Comparison of ENCODE assay signal across 14 cellular contexts in genomic region chr10:110571093-110571743, GRCh38. TPM values are rescaled to one million over a fixed set of nuclear protein-coding genes. Genes with fewer than 3 reads are reported as not detected.
DNase-seq lines count a peak whose midpoint lies in the region; ATAC-seq, FAIRE-seq and TF ChIP-seq lines count a peak whose summit lies in the region.
"Had no signal": no experiment of that assay in that cellular context is flagged by ENCODE, and none has a peak within 500 bp of the region (broad histone marks: within the 10 kb centered on the region; RNA-seq: fewer than 3 reads in every experiment).

No MANE protein-coding gene starts in this region.

- H3K4me1 ChIP-seq in Karpas-422 (ENCODE audit: low read length) (peaks cover 72% of the 10 kb centered on the region), neural progenitor cell (peaks cover 38% of the 10 kb centered on the region)

- intact Hi-C loops in activated CD8-positive, alpha-beta T cell treated with anti-CD3 and anti-CD28 coated beads for 36 hours (cut with micrococcal nuclease), result no loop called here

- H3K9me3 Mint-ChIP-seq in neural progenitor cell, result no peaks in the 10 kb centered on the region
- H3K9me3 Mint-ChIP-seq in activated CD8-positive, alpha-beta T cell treated with anti-CD3 and anti-CD28 coated beads for 36 hours, result no peaks in the 10 kb centered on the region

- peaks cover 44% of the 10 kb centered on the region for H3K4me1 Mint-ChIP-seq in neural progenitor cell
- peaks cover 56% of the 10 kb centered on the region for H3K4me1 Mint-ChIP-seq in activated CD8-positive, alpha-beta T cell treated with anti-CD3 and anti-CD28 coated beads for 36 hours (ENCODE audit: low read depth)

- H3K9me2 ChIP-seq in Karpas-422 (replicated peaks; ENCODE audit: insufficient read depth, low read length), result no peaks in the 10 kb centered on the region

- TF ChIP-seq CTCF in WERI-Rb-1 (IDR thresholded peaks at IDR 0.05; ENCODE audit: low read depth, low read length), result no peak
- TF ChIP-seq CTCF in neural progenitor cell (IDR thresholded peaks at IDR 0.05), result no peak
- TF ChIP-seq CTCF in activated CD8-positive, alpha-beta T cell treated with anti-CD3 and anti-CD28 coated beads for 36 hours (IDR thresholded peaks at IDR 0.05), result no peak

- H3K9me3 ChIP-seq in Karpas-422 (ENCODE audit: low read length), result no peaks in the 10 kb centered on the region
- no peaks in the 10 kb centered on the region for H3K9me3 ChIP-seq in WERI-Rb-1 (ENCODE audit: severe bottlenecking)
- no peaks in the 10 kb centered on the region for H3K9me3 ChIP-seq in neural progenitor cell (ENCODE audit: low read depth)
- H3K9me3 ChIP-seq: BLaER1, HAP-1 had no signal

- no peak for DNase-seq in Karpas-422
- peak; percentile 36 for DNase-seq in WERI-Rb-1
- DNase-seq in neural progenitor cell (ENCODE audit: low spot score), result no peak
- DNase-seq in KG1 (lab: John Stamatoyannopoulos, UW), result no peak
- DNase-seq in activated CD8-positive, alpha-beta T cell treated with anti-CD3 and anti-CD28 coated beads for 36 hours, result no peak
- DNase-seq: NCI-H1105 treated with DMSO at 0.1 percent for 48 hours, NCI-H187, NCI-H446, NCI-H748 treated with DMSO at 0.1 percent for 48 hours, RPMI8226 had no signal

- H4K20me1 ChIP-seq in Karpas-422 (ENCODE audit: insufficient read depth, low read depth, low read length) (0 out of 2 replicates have a peak, but pooled peaks cover 9% of the 10 kb centered on the region), neural progenitor cell (ENCODE audit: low read depth) (peaks cover 77% of the 10 kb centered on the region)

- peak; percentile 13 for FAIRE-seq in G401.6 (lab: Jason Lieb, UNC)

- H3K79me2 ChIP-seq in Karpas-422 (ENCODE audit: low read length), result peaks cover 86% of the 10 kb centered on the region
- peaks cover 87% of the 10 kb centered on the region for H3K79me2 ChIP-seq in neural progenitor cell (ENCODE audit: low read depth)

- H3K4me3 Mint-ChIP-seq in neural progenitor cell, result no peak overlapping the region
- H3K4me3 Mint-ChIP-seq in activated CD8-positive, alpha-beta T cell treated with anti-CD3 and anti-CD28 coated beads for 36 hours, result no peak overlapping the region

- H3K27me3 ChIP-seq in Karpas-422 (ENCODE audit: low read length) (no peaks in the 10 kb centered on the region), WERI-Rb-1 (ENCODE audit: insufficient read depth, low read depth, severe bottlenecking) (no peaks in the 10 kb centered on the region), neural progenitor cell (no peaks in the 10 kb centered on the region)
- H3K27me3 ChIP-seq: BLaER1 had no signal

- POLR2A ChIA-PET in activated CD8-positive, alpha-beta T cell treated with anti-CD3 and anti-CD28 coated beads for 36 hours (lab: Charles Lee), result interaction anchor here (1.5 to 2.5 kb wide), 2 partner anchors 10 to 28 kb away, joined by 6 to 7 read pairs; no protein-coding TSS in a partner anchor

- H3K36me3 Mint-ChIP-seq in neural progenitor cell, result peaks cover 10% of the 10 kb centered on the region
- H3K36me3 Mint-ChIP-seq in activated CD8-positive, alpha-beta T cell treated with anti-CD3 and anti-CD28 coated beads for 36 hours (ENCODE audit: low read depth), result peaks cover 35% of the 10 kb centered on the region

- H3K27ac Mint-ChIP-seq in neural progenitor cell, result no peak overlapping the region
- H3K27ac Mint-ChIP-seq in activated CD8-positive, alpha-beta T cell treated with anti-CD3 and anti-CD28 coated beads for 36 hours, result no peak overlapping the region

- H2AFZ ChIP-seq in Karpas-422 (ENCODE audit: low read length) (no peak overlapping the region), neural progenitor cell (replicated peaks) (no peak overlapping the region)

- peaks cover 9% of the 10 kb centered on the region for H3F3A ChIP-seq in neural progenitor cell (ENCODE audit: low read depth)

- H3K27me3 Mint-ChIP-seq in neural progenitor cell (ENCODE audit: insufficient read depth, low read depth), result peaks cover 2% of the 10 kb centered on the region
- no peaks in the 10 kb centered on the region for H3K27me3 Mint-ChIP-seq in activated CD8-positive, alpha-beta T cell treated with anti-CD3 and anti-CD28 coated beads for 36 hours

- no peak for ATAC-seq in GM21526 (IDR thresholded peaks at IDR 0.05; ENCODE audit: low FRiP score, unreplicated experiment)
- ATAC-seq in activated CD8-positive, alpha-beta T cell treated with anti-CD3 and anti-CD28 coated beads for 36 hours, result no peak

- H3K9ac ChIP-seq in Karpas-422 (ENCODE audit: low read length) (peak overlapping the region; percentile 25), neural progenitor cell (no peak overlapping the region)
- H3K9ac ChIP-seq: BLaER1 had no signal

- H3K4me3 ChIP-seq in Karpas-422 (ENCODE audit: low read length) (peak overlapping the region; percentile 18; the same call in 1 of the 2 replicates), WERI-Rb-1 (ENCODE audit: low read depth, low read length) (no peak overlapping the region), neural progenitor cell (no peak overlapping the region)
- H3K4me3 ChIP-seq: BLaER1, HAP-1 had no signal

- H3K36me3 ChIP-seq in Karpas-422 (ENCODE audit: insufficient read depth, low read length), result peaks cover 38% of the 10 kb centered on the region
- H3K36me3 ChIP-seq in WERI-Rb-1, result peaks cover 62% of the 10 kb centered on the region
- H3K36me3 ChIP-seq in neural progenitor cell, result peaks cover 12% of the 10 kb centered on the region

- H3K4me2 ChIP-seq in Karpas-422 (ENCODE audit: low read depth, low read length, poor library complexity, severe bottlenecking), result peak overlapping the region; percentile 83
- H3K4me2 ChIP-seq in neural progenitor cell, result peak overlapping the region; percentile 40
- H3K4me2 ChIP-seq: BLaER1 had no signal

- CTCF ChIA-PET in activated CD8-positive, alpha-beta T cell treated with anti-CD3 and anti-CD28 coated beads for 36 hours (lab: Charles Lee), result interaction anchor here (0.9 to 1.8 kb wide), 4 partner anchors 10 to 12 kb away, joined by 3 to 9 read pairs (median 4); no protein-coding TSS in a partner anchor

- H3K27ac ChIP-seq in Karpas-422 (ENCODE audit: low read length) (peak overlapping the region; percentile 90), WERI-Rb-1 (peak overlapping the region; percentile 98), neural progenitor cell (no peak overlapping the region)
- H3K27ac ChIP-seq: BLaER1 had no signal

RNA-seq across cellular contexts. Expression of gene SMC3, which starts 3.7 kb away (rescaled TPM):
- total RNA-seq in Karpas-422 (2014; rRNA removed; shearing (Covaris generic); ENCODE audit: low replicate concordance), result 40.4 and 42.3 TPM in 2 replicates
- total RNA-seq in neural progenitor cell (ENCODE audit: low replicate concordance), result 72.0 and 109 TPM in 2 replicates
- total RNA-seq in activated CD8-positive, alpha-beta T cell treated with anti-CD3 and anti-CD28 coated beads for 36 hours, result 10 to 100 TPM; 69.7 to 71.2 TPM
